Comparison of ENCODE assay signal across 11 cellular contexts in the genomic region with DNA sequence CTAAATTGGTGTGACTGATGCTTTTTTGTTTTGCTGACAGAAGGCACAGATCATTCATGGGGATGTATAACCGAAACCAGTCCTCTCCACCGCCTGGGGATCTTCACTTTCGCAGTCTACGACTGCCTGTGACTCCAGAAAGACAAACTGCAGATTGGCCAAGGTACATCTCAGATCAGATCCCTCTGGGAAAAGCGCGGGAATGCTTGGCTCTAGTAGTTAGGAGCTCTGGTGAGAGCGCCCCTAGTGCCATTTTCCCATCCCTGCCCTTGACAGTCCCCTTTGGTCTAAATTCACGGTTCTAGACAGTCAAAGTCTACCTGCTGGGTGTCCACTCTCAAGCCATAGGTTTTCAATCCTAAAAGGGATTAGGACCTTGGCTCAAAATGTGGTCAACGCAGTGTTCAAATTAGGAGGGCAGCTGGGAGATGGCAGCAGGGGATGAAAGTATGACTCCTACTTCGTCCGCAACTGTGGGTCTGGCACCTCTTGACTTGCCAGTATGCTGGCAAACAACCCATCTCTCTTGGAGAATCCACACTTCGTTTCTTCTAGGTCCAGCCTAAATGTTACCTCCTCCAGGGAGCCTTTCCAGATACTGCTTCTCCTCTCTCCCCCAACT. TPM values are rescaled to one million over a fixed set of nuclear protein-coding genes. Genes with fewer than 3 reads are reported as not detected.
DNase-seq lines count a peak whose midpoint lies in the region; ATAC-seq and TF ChIP-seq lines count a peak whose summit lies in the region.
"Had no signal": no experiment of that assay in that cellular context is flagged by ENCODE, and none has a peak within 500 bp of the region (broad histone marks: within the 10 kb centered on the region; RNA-seq: fewer than 3 reads in every experiment).

No MANE protein-coding gene starts in this region.

- no peaks in the 10 kb centered on the region for H3K9me2 ChIP-seq in OCI-LY7 (ENCODE audit: insufficient read depth, low read length)

- POLR2A ChIA-PET in OCI-LY7 (lab: Charles Lee), result no interaction called here

- H3K27me3 ChIP-seq in osteoblast (ENCODE audit: insufficient read depth, low read length), result peaks cover 94% of the 10 kb centered on the region

- intact Hi-C loops in OCI-LY7 (cut with micrococcal nuclease; ENCODE audit: unreplicated experiment), result no loop called here

- H3K4me1 ChIP-seq in OCI-LY7 (ENCODE audit: insufficient read depth, low read length, poor library complexity, severe bottlenecking) (no peaks in the 10 kb centered on the region), osteoblast (ENCODE audit: insufficient read depth, low read length) (peaks cover 6% of the 10 kb centered on the region)

- ATAC-seq in HG03354 (IDR thresholded peaks at IDR 0.05; ENCODE audit: poor library complexity, severe bottlenecking, unreplicated experiment) (no peak), GM21390 (IDR thresholded peaks at IDR 0.05; ENCODE audit: unreplicated experiment) (no peak), HG02840 (IDR thresholded peaks at IDR 0.05; ENCODE audit: low FRiP score, unreplicated experiment) (no peak), HG03439 (IDR thresholded peaks at IDR 0.05; ENCODE audit: unreplicated experiment) (no peak)

- no peak for DNase-seq in GM13977 (ENCODE audit: low spot score)
- no peak for DNase-seq in OCI-LY7 (ENCODE audit: low spot score)
- DNase-seq in fibroblast of the aortic adventitia (ENCODE audit: low read depth), result peak; percentile 44
- DNase-seq in osteoblast (ENCODE audit: insufficient read length, low spot score, missing footprints), result peak; percentile 63
- DNase-seq: activated CD4-positive, alpha-beta T cell treated with anti-CD3 and anti-CD28 coated beads, Interleukin-2, amount 50 U/mL, for 1 hour; DMS79 had no signal

- H3K36me3 ChIP-seq in OCI-LY7 (ENCODE audit: insufficient read depth, low read length) (no peaks in the 10 kb centered on the region), osteoblast (ENCODE audit: insufficient read depth, low read length) (no peaks in the 10 kb centered on the region)

- CTCF ChIA-PET in OCI-LY7 (lab: Charles Lee; ENCODE audit: unreplicated experiment), result no interaction called here

- H2AFZ ChIP-seq in OCI-LY7 (ENCODE audit: low read length) (no peak overlapping the region), osteoblast (ENCODE audit: low read length) (no peak overlapping the region)

- H4K20me1 ChIP-seq in OCI-LY7 (ENCODE audit: insufficient read depth, low read length), result no peaks in the 10 kb centered on the region
- no peaks in the 10 kb centered on the region for H4K20me1 ChIP-seq in osteoblast (ENCODE audit: insufficient read depth, low read length)

- no peaks in the 10 kb centered on the region for H3K9me3 ChIP-seq in OCI-LY7 (ENCODE audit: low read length)
- no peaks in the 10 kb centered on the region for H3K9me3 ChIP-seq in osteoblast (ENCODE audit: low read depth, low read length)

- H3K79me2 ChIP-seq in OCI-LY7 (ENCODE audit: insufficient read depth, low read depth, low read length) (no peaks in the 10 kb centered on the region), osteoblast (ENCODE audit: insufficient read depth, low read length) (no peaks in the 10 kb centered on the region)

- TF ChIP-seq CTCF in GM13977 (IDR thresholded peaks at IDR 0.05; ENCODE audit: extremely low read depth, insufficient read depth, missing control alignments) (peak; percentile 23), OCI-LY7 (conservative IDR thresholded peaks at IDR 0.05; ENCODE audit: low read length) (peak; percentile 48), fibroblast of the aortic adventitia (IDR thresholded peaks at IDR 0.05; ENCODE audit: insufficient read depth, low read length) (peak; percentile 29), osteoblast (IDR thresholded peaks at IDR 0.05; ENCODE audit: extremely low read depth, low read depth, low read length) (no peak)

- no TSS peak for BruUV-seq in OCI-LY7 (replicated peaks; lab: Mats Ljungman, UMichigan)

- H3K4me2 ChIP-seq in OCI-LY7 (ENCODE audit: low read length), result no peak overlapping the region
- H3K4me2 ChIP-seq in osteoblast (ENCODE audit: insufficient read depth, low read length), result no peak overlapping the region

- in situ Hi-C loops in GM13977 (cut with MboI; ENCODE audit: low pct_unique_long_range_greater_than_20kb, low sequenced_read_pairs, unreplicated experiment), result no loop called here

- H3K27ac ChIP-seq in OCI-LY7 (ENCODE audit: low read depth, low read length, poor library complexity, severe bottlenecking), result no peak overlapping the region
- H3K27ac ChIP-seq in osteoblast (ENCODE audit: low read depth, low read length), result no peak overlapping the region

- H3K4me3 ChIP-seq in OCI-LY7 (ENCODE audit: low read depth, low read length, poor library complexity, severe bottlenecking) (no peak overlapping the region), fibroblast of the aortic adventitia (ENCODE audit: low read depth, low read length) (no peak overlapping the region), osteoblast (ENCODE audit: insufficient read depth, low read length) (no peak overlapping the region)
- H3K4me3 ChIP-seq: lung had no signal

RNA-seq across cellular contexts. Expression of gene HAND2, which starts 6.9 kb away (rescaled TPM):
- not detected in 2 replicates for total RNA-seq in OCI-LY7 (2014; rRNA removed; shearing (Covaris generic))
- total RNA-seq in OCI-LY7 (2022) (not detected in 2 replicates), fibroblast of the aortic adventitia (ENCODE audit: low replicate concordance) (31.3 TPM in 2 replicates), osteoblast (1.8 and 3.8 TPM in 2 replicates)

Comparison
In these comparisons a context has a peak if more than half of its experiments do, and no peak if none do; other contexts are left out.
1. DNase-seq: peak in fibroblast of the aortic adventitia (single experiment) and osteoblast (single experiment); none in GM13977 (single experiment) and OCI-LY7 (single experiment).